Comparison of ENCODE assay signal across 19 cellular contexts in genomic region chr18:23182606-23183005, GRCh38. TPM values are rescaled to one million over a fixed set of nuclear protein-coding genes. Genes with fewer than 3 reads are reported as not detected.
DNase-seq lines count a peak whose midpoint lies in the region; ATAC-seq, FAIRE-seq and TF ChIP-seq lines count a peak whose summit lies in the region.
"Had no signal": no experiment of that assay in that cellular context is flagged by ENCODE, and none has a peak within 500 bp of the region (broad histone marks: within the 10 kb centered on the region; RNA-seq: fewer than 3 reads in every experiment).

No MANE protein-coding gene starts in this region.

- no peaks in the 10 kb centered on the region for H3K36me3 ChIP-seq in astrocyte (ENCODE audit: insufficient read depth, low read length)
- H3K36me3 ChIP-seq in osteoblast (ENCODE audit: insufficient read depth, low read length), result no peaks in the 10 kb centered on the region

- H2AFZ ChIP-seq in astrocyte (ENCODE audit: low read depth, low read length) (no peak overlapping the region), osteoblast (ENCODE audit: low read length) (no peak overlapping the region)
- H2AFZ ChIP-seq: GM23338 had no signal

- TF ChIP-seq CTCF in natural killer cell (IDR thresholded peaks at IDR 0.05) (no peak), astrocyte (IDR thresholded peaks at IDR 0.05; ENCODE audit: insufficient read depth, low read depth, low read length) (no peak), osteoblast (IDR thresholded peaks at IDR 0.05; ENCODE audit: extremely low read depth, low read depth, low read length) (no peak)

- peak; percentile 23 for DNase-seq in natural killer cell treated with Interleukin-12 subunit alpha and Interleukin-12 subunit beta and Interleukin-15 and Interleukin-18, amount 100 ng/mL, for 72 hours (ENCODE audit: low spot score)
- DNase-seq in natural killer cell, result no peak
- DNase-seq in astrocyte (ENCODE audit: low read depth), result no peak
- no peak for DNase-seq in osteoblast (ENCODE audit: insufficient read length, low spot score, missing footprints)
- DNase-seq in NCI-H82 (lab: John Stamatoyannopoulos, UW), result no peak
- no peak for DNase-seq in HEK293T (ENCODE audit: extremely low spot score)
- DNase-seq in NCI-H1092 (lab: John Stamatoyannopoulos, UW), result no peak
- DNase-seq: 8988T; ACHN; CD4-positive, CD25-positive, alpha-beta regulatory T cell; Kasumi-1; MV-4-11; NCI-H1105 treated with DMSO at 0.1 percent for 48 hours; NCI-H446 treated with DMSO at 0.1 percent for 48 hours; SHP77 treated with DMSO at 0.1 percent for 48 hours had no signal

- H3K9me3 ChIP-seq in astrocyte (ENCODE audit: insufficient read depth, low read depth, low read length) (no peaks in the 10 kb centered on the region), osteoblast (ENCODE audit: low read depth, low read length) (no peaks in the 10 kb centered on the region)

- intact Hi-C loops in natural killer cell (cut with micrococcal nuclease), result loop anchor here (5.0 kb wide), 1 partner anchor 50 kb away; no protein-coding TSS in a partner anchor

- H3K9me3 Mint-ChIP-seq in natural killer cell treated with Interleukin-12 subunit alpha and Interleukin-12 subunit beta and Interleukin-15 and Interleukin-18, amount 100 ng/mL, for 72 hours, result no peaks in the 10 kb centered on the region
- H3K9me3 Mint-ChIP-seq in natural killer cell (no peaks in the 10 kb centered on the region), astrocyte (ENCODE audit: unreplicated experiment) (no peaks in the 10 kb centered on the region)
- H3K9me3 Mint-ChIP-seq: GM23338 had no signal

- H3K27ac Mint-ChIP-seq in natural killer cell treated with Interleukin-12 subunit alpha and Interleukin-12 subunit beta and Interleukin-15 and Interleukin-18, amount 100 ng/mL, for 72 hours, result no peak overlapping the region
- H3K27ac Mint-ChIP-seq in natural killer cell, result no peak overlapping the region
- H3K27ac Mint-ChIP-seq in astrocyte (ENCODE audit: unreplicated experiment), result peak overlapping the region; percentile 93
- H3K27ac Mint-ChIP-seq: GM23338 had no signal

- no peak overlapping the region for H3K4me3 Mint-ChIP-seq in natural killer cell treated with Interleukin-12 subunit alpha and Interleukin-12 subunit beta and Interleukin-15 and Interleukin-18, amount 100 ng/mL, for 72 hours
- H3K4me3 Mint-ChIP-seq in natural killer cell, result no peak overlapping the region
- no peak overlapping the region for H3K4me3 Mint-ChIP-seq in astrocyte (ENCODE audit: unreplicated experiment)
- H3K4me3 Mint-ChIP-seq: CD4-positive, CD25-positive, alpha-beta regulatory T cell; GM23338 had no signal

- H3K27ac ChIP-seq in astrocyte (ENCODE audit: low read depth, low read length) (no peak overlapping the region), osteoblast (ENCODE audit: low read depth, low read length) (peak overlapping the region; percentile 77)

- H3K4me3 ChIP-seq in astrocyte (ENCODE audit: insufficient read depth, low read depth, low read length) (no peak overlapping the region), osteoblast (ENCODE audit: insufficient read depth, low read length) (no peak overlapping the region)
- H3K4me3 ChIP-seq: GM23338, K562 had no signal

- H3K27me3 Mint-ChIP-seq in natural killer cell treated with Interleukin-12 subunit alpha and Interleukin-12 subunit beta and Interleukin-15 and Interleukin-18, amount 100 ng/mL, for 72 hours, result no peaks in the 10 kb centered on the region
- peaks cover 0 to 4% of the 10 kb centered on the region in 2 donors for H3K27me3 Mint-ChIP-seq in natural killer cell (ENCODE audit: low read depth in 2 of 2)
- H3K27me3 Mint-ChIP-seq in astrocyte (ENCODE audit: low read depth, unreplicated experiment), result no peaks in the 10 kb centered on the region
- H3K27me3 Mint-ChIP-seq: CD4-positive, CD25-positive, alpha-beta regulatory T cell had no signal

- peaks cover 4% of the 10 kb centered on the region for H4K20me1 ChIP-seq in astrocyte (ENCODE audit: insufficient read depth, low read length)
- peaks cover 7% of the 10 kb centered on the region for H4K20me1 ChIP-seq in osteoblast (ENCODE audit: insufficient read depth, low read length)

- H3K9ac ChIP-seq in astrocyte (ENCODE audit: low read length), result no peak overlapping the region

- H3K4me1 Mint-ChIP-seq in natural killer cell treated with Interleukin-12 subunit alpha and Interleukin-12 subunit beta and Interleukin-15 and Interleukin-18, amount 100 ng/mL, for 72 hours (ENCODE audit: low read depth in 2 of 2), result peaks cover 0 to 7% of the 10 kb centered on the region in 2 donors
- H3K4me1 Mint-ChIP-seq in natural killer cell, result peaks cover 7 to 13% of the 10 kb centered on the region in 2 donors
- peaks cover 26% of the 10 kb centered on the region for H3K4me1 Mint-ChIP-seq in astrocyte (ENCODE audit: low read depth, unreplicated experiment)

- H3K27me3 ChIP-seq in astrocyte (ENCODE audit: insufficient read depth, low read length), result no peaks in the 10 kb centered on the region
- no peaks in the 10 kb centered on the region for H3K27me3 ChIP-seq in osteoblast (ENCODE audit: insufficient read depth, low read length)

- FAIRE-seq in astrocyte (lab: Jason Lieb, UNC), result no peak
- FAIRE-seq: D721Med, K562 had no signal

- ATAC-seq in natural killer cell treated with Interleukin-12 subunit alpha and Interleukin-12 subunit beta and Interleukin-15 and Interleukin-18, amount 100 ng/mL, for 72 hours, result no peak
- no peak for ATAC-seq in natural killer cell
- no peak for ATAC-seq in GM21619 (IDR thresholded peaks at IDR 0.05; ENCODE audit: unreplicated experiment)
- ATAC-seq: GM23338, K562 had no signal

- H3K4me2 ChIP-seq in astrocyte (ENCODE audit: low read length) (no peak overlapping the region), osteoblast (ENCODE audit: insufficient read depth, low read length) (no peak overlapping the region)

- peaks cover 12% of the 10 kb centered on the region for H3K4me1 ChIP-seq in astrocyte (ENCODE audit: insufficient read depth, low read length)
- peaks cover 19% of the 10 kb centered on the region for H3K4me1 ChIP-seq in osteoblast (ENCODE audit: insufficient read depth, low read length)

- no peaks in the 10 kb centered on the region for H3K36me3 Mint-ChIP-seq in natural killer cell treated with Interleukin-12 subunit alpha and Interleukin-12 subunit beta and Interleukin-15 and Interleukin-18, amount 100 ng/mL, for 72 hours
- H3K36me3 Mint-ChIP-seq in natural killer cell (no peaks in the 10 kb centered on the region), astrocyte (ENCODE audit: low read depth, unreplicated experiment) (peaks cover 4% of the 10 kb centered on the region)
- H3K36me3 Mint-ChIP-seq: CD4-positive, CD25-positive, alpha-beta regulatory T cell had no signal

- CTCF ChIA-PET in HEK293T (lab: Yijun Ruan, JAX), result interaction anchor here (1.4 kb wide), 1 partner anchor 25 kb away, joined by 4 read pairs; no protein-coding TSS in a partner anchor

- POLR2A ChIA-PET in HEK293T (lab: Yijun Ruan, JAX), result interaction anchor here (1.2 kb wide), 1 partner anchor 45 kb away, joined by 4 read pairs; no protein-coding TSS in a partner anchor

- H3K79me2 ChIP-seq in astrocyte (ENCODE audit: insufficient read depth, low read length) (peaks cover 5% of the 10 kb centered on the region), osteoblast (ENCODE audit: insufficient read depth, low read length) (peaks cover 48% of the 10 kb centered on the region)

TF ChIP-seq in HEK293T, 16 proteins besides CTCF, POLR2A, EP300 and RAD21:
- TF ChIP-seq ZNF384 (IDR thresholded peaks at IDR 0.05) (no peak), NFRKB (IDR thresholded peaks at IDR 0.05) (no peak), SUZ12 (IDR thresholded peaks at IDR 0.05) (no peak), FOXM1 (IDR thresholded peaks at IDR 0.05; ENCODE audit: borderline replicate concordance) (no peak), HDGF (IDR thresholded peaks at IDR 0.05; ENCODE audit: borderline replicate concordance) (no peak), FOXK2 (IDR thresholded peaks at IDR 0.05) (no peak), FOXA1 (IDR thresholded peaks at IDR 0.05) (no peak), ARNT (IDR thresholded peaks at IDR 0.05) (no peak), PKNOX1 (IDR thresholded peaks at IDR 0.05) (no peak), TARDBP (IDR thresholded peaks at IDR 0.05) (no peak), CTBP1 (IDR thresholded peaks at IDR 0.05; ENCODE audit: borderline replicate concordance) (no peak), SP1 (IDR thresholded peaks at IDR 0.05) (no peak), BHLHE40 (IDR thresholded peaks at IDR 0.05; ENCODE audit: borderline replicate concordance) (no peak), L3MBTL2 (conservative IDR thresholded peaks at IDR 0.05) (no peak), ELF4 (IDR thresholded peaks at IDR 0.05) (no peak), LEF1 (IDR thresholded peaks at IDR 0.05; ENCODE audit: borderline replicate concordance) (no peak)
TF ChIP-seq in HEK293T: peak in this region for 0.

RNA-seq across cellular contexts. Expression of gene CABLES1, which starts 47.3 kb away (rescaled TPM):
- under 1 TPM in 1 of 2 donors, not detected in 1; 0.39 TPM for total RNA-seq in natural killer cell treated with Interleukin-12 subunit alpha and Interleukin-12 subunit beta and Interleukin-15 and Interleukin-18, amount 100 ng/mL, for 72 hours
- total RNA-seq in natural killer cell (1 to 10 TPM; 1.3 to 2.2 (median 1.8) TPM), astrocyte (12.2 and 14.5 TPM in 2 replicates), osteoblast (13.0 and 16.8 TPM in 2 replicates)
